In genomic region chr1:41294213-41294612, GRCh38 we compare ENCODE assay signal across 17 cellular contexts.
"Had no signal": no experiment of that assay in that cellular context is flagged by ENCODE, and none has a peak within 500 bp of the region (broad histone marks: within the 10 kb centered on the region; RNA-seq: fewer than 3 reads in every experiment).

No MANE protein-coding gene starts in this region.

- H3K4me1 Mint-ChIP-seq: immature natural killer cell, naive B cell, nephron had no signal

- H3K4me3 ChIP-seq: colonic mucosa, lung, suprapubic skin, thyroid gland, upper lobe of right lung, vagina had no signal

- H3K36me3 Mint-ChIP-seq: naive B cell had no signal

- ATAC-seq: foreskin keratinocyte, left ventricle myocardium superior, upper lobe of right lung had no signal

- H3K9me3 Mint-ChIP-seq: immature natural killer cell, nephron had no signal

- H3K27ac Mint-ChIP-seq: nephron had no signal

- H3K4me3 Mint-ChIP-seq: immature natural killer cell, naive B cell, nephron had no signal

- H3K27ac ChIP-seq: colonic mucosa, foreskin keratinocyte, suprapubic skin, thyroid gland, upper lobe of right lung, vagina had no signal

- H3K9me3 ChIP-seq: colonic mucosa, suprapubic skin, thyroid gland, upper lobe of right lung, vagina had no signal

- H3K27me3 ChIP-seq: colonic mucosa, thyroid gland, vagina had no signal

- H3K36me3 ChIP-seq: colonic mucosa, suprapubic skin, thyroid gland, upper lobe of right lung, vagina had no signal

- H3K4me1 ChIP-seq: colonic mucosa, foreskin keratinocyte, suprapubic skin, thyroid gland, upper lobe of right lung had no signal

- DNase-seq: colonic mucosa; dermis blood vessel endothelial cell; erythroblast; foreskin keratinocyte; immature natural killer cell; left ventricle myocardium superior; mesendoderm; naive B cell; small intestine; stimulated activated CD4-positive, alpha-beta T cell treated with anti-CD3 and anti-CD28 coated beads, Interleukin-12 subunit alpha, Interleukin-12 subunit beta, amount 100 ng/mL, for 4 hours; stimulated activated naive CD4-positive, alpha-beta T cell; thyroid gland; upper lobe of right lung had no signal
